23 cellular contexts compared by ENCODE assay signal in genomic region chr15:26129852-26130251, GRCh38.
"Had no signal": no experiment of that assay in that cellular context is flagged by ENCODE, and none has a peak within 500 bp of the region (broad histone marks: within the 10 kb centered on the region; RNA-seq: fewer than 3 reads in every experiment).

No MANE protein-coding gene starts in this region.

- H3K27ac ChIP-seq: brain microvascular endothelial cell, coronary artery, thyroid gland, vagina had no signal

- H3K36me3 Mint-ChIP-seq: activated naive CD4-positive, alpha-beta T cell treated with anti-CD3 and anti-CD28 coated beads, Interleukin-2, amount 10 ng/mL, durations not matched to agents 7 days and 5 days; memory B cell; naive B cell had no signal

- H3K4me1 Mint-ChIP-seq: activated CD4-positive, alpha-beta T cell treated with anti-CD3 and anti-CD28 coated beads, Interleukin-2, amount 10 ng/mL, durations not matched to agents 7 days and 5 days; activated naive CD4-positive, alpha-beta T cell treated with anti-CD3 and anti-CD28 coated beads, Interleukin-2, amount 10 ng/mL, durations not matched to agents 7 days and 5 days; activated naive CD8-positive, alpha-beta T cell treated with anti-CD3 and anti-CD28 coated beads, Interleukin-2, amount 50 U/mL, for 24 hours; memory B cell had no signal

- H3K9me3 Mint-ChIP-seq: activated CD4-positive, alpha-beta T cell treated with anti-CD3 and anti-CD28 coated beads, Interleukin-2, amount 10 ng/mL, durations not matched to agents 7 days and 5 days; activated naive CD4-positive, alpha-beta T cell treated with anti-CD3 and anti-CD28 coated beads, Interleukin-2, amount 10 ng/mL, durations not matched to agents 7 days and 5 days; activated naive CD8-positive, alpha-beta T cell treated with anti-CD3 and anti-CD28 coated beads, Interleukin-2, amount 50 U/mL, for 24 hours; activated T-cell treated with anti-CD3 and anti-CD28 coated beads, Interleukin-2, amount 50 U/mL, for 24 hours; activated T-helper 2 cell treated with anti-CD3 and anti-CD28 coated beads, Interferon-gamma antibody, Interleukin-2, Interleukin-4, amounts not matched to agents 10 μg/mL and 5 μg/mL and 100 μg/mL, durations not matched to agents 14 hours and 24 hours and 36 hours; memory B cell; neural crest cell had no signal

- H3K27me3 ChIP-seq: brain microvascular endothelial cell, thyroid gland, vagina had no signal

- H3K4me3 Mint-ChIP-seq: activated CD4-positive, alpha-beta T cell treated with anti-CD3 and anti-CD28 coated beads, Interleukin-2, amount 10 ng/mL, durations not matched to agents 7 days and 5 days; activated CD8-positive, alpha-beta T cell treated with anti-CD3 and anti-CD28 coated beads, Interleukin-2, amount 10 ng/mL, durations not matched to agents 7 days and 5 days; activated naive CD4-positive, alpha-beta T cell treated with anti-CD3 and anti-CD28 coated beads, Interleukin-2, amount 10 ng/mL, durations not matched to agents 7 days and 5 days; activated naive CD8-positive, alpha-beta T cell treated with anti-CD3 and anti-CD28 coated beads, Interleukin-2, amount 50 U/mL, for 24 hours; activated T-cell treated with anti-CD3 and anti-CD28 coated beads, Interleukin-2, amount 50 U/mL, for 24 hours; memory B cell; naive B cell; neural crest cell had no signal

- H3K36me3 ChIP-seq: brain microvascular endothelial cell, thyroid gland, vagina had no signal

- H3K4me1 ChIP-seq: thyroid gland, vagina had no signal

- H3K27me3 Mint-ChIP-seq: memory B cell had no signal

- H3K4me3 ChIP-seq: coronary artery, mucosa of descending colon, thyroid gland, vagina had no signal

- H3K27ac Mint-ChIP-seq: activated CD4-positive, alpha-beta T cell treated with anti-CD3 and anti-CD28 coated beads, Interleukin-2, amount 10 ng/mL, durations not matched to agents 7 days and 5 days; activated CD8-positive, alpha-beta T cell treated with anti-CD3 and anti-CD28 coated beads, Interleukin-2, amount 10 ng/mL, durations not matched to agents 7 days and 5 days; activated naive CD4-positive, alpha-beta T cell treated with anti-CD3 and anti-CD28 coated beads, Interleukin-2, amount 10 ng/mL, durations not matched to agents 7 days and 5 days; activated naive CD8-positive, alpha-beta T cell treated with anti-CD3 and anti-CD28 coated beads, Interleukin-2, amount 50 U/mL, for 24 hours; activated T-cell treated with anti-CD3 and anti-CD28 coated beads, Interleukin-2, amount 50 U/mL, for 24 hours; activated T-helper 2 cell treated with anti-CD3 and anti-CD28 coated beads, Interferon-gamma antibody, Interleukin-2, Interleukin-4, amounts not matched to agents 10 μg/mL and 5 μg/mL and 100 μg/mL, durations not matched to agents 14 hours and 24 hours and 36 hours; memory B cell; naive B cell had no signal

- H3K9me3 ChIP-seq: mucosa of descending colon, thyroid gland, vagina had no signal

- DNase-seq: activated CD4-positive, alpha-beta T cell treated with anti-CD3 and anti-CD28 coated beads, Interleukin-2, amount 10 ng/mL, durations not matched to agents 7 days and 5 days; activated CD8-positive, alpha-beta T cell treated with anti-CD3 and anti-CD28 coated beads, Interleukin-2, amount 10 ng/mL, durations not matched to agents 7 days and 5 days; activated naive CD4-positive, alpha-beta T cell treated with anti-CD3 and anti-CD28 coated beads, Interleukin-2, amount 10 ng/mL, durations not matched to agents 7 days and 5 days; activated naive CD8-positive, alpha-beta T cell treated with anti-CD3 and anti-CD28 coated beads, Interleukin-2, amount 50 U/mL, for 24 hours; activated T-cell treated with anti-CD3 and anti-CD28 coated beads, Interleukin-2, amount 50 U/mL, for 24 hours; aorta; brain microvascular endothelial cell; central memory CD4-positive, alpha-beta T cell; hypothalamus; mucosa of descending colon; naive B cell; retina; stimulated activated CD4-positive, alpha-beta T cell treated with anti-CD3 and anti-CD28 coated beads, Interleukin-12 subunit alpha, Interleukin-12 subunit beta, amount 100 ng/mL, for 4 hours; stimulated activated CD4-positive, alpha-beta T cell treated with anti-CD3 and anti-CD28 coated beads, Interleukin-1b, Interleukin-23, amount 100 ng/mL, for 48 hours; stimulated activated CD8-positive, alpha-beta memory T cell treated with anti-CD3 and anti-CD28 coated beads, Interleukin-4, amount 100 ng/mL, for 48 hours; stimulated activated naive CD4-positive, alpha-beta T cell; T-helper 9 cell; thyroid gland had no signal
